ENCODE assay signal across 1 cellular context in genomic region chr4:168540086-168540864, GRCh38.
TF ChIP-seq lines count a peak whose summit lies in the region.

No MANE protein-coding gene starts in this region.

TF ChIP-seq in SK-N-SH, 30 proteins besides CTCF, POLR2A, EP300 and RAD21 (continued from another document):
- no peak for TF ChIP-seq USF1 (IDR thresholded peaks at IDR 0.05; ENCODE audit: borderline replicate concordance, low read depth)
- no peak for TF ChIP-seq GATA2 (CRISPR knock-in tag; IDR thresholded peaks at IDR 0.05)
- TF ChIP-seq, protein P1, sequence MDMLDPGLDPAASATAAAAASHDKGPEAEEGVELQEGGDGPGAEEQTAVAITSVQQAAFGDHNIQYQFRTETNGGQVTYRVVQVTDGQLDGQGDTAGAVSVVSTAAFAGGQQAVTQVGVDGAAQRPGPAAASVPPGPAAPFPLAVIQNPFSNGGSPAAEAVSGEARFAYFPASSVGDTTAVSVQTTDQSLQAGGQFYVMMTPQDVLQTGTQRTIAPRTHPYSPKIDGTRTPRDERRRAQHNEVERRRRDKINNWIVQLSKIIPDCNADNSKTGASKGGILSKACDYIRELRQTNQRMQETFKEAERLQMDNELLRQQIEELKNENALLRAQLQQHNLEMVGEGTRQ (IDR thresholded peaks at IDR 0.05; ENCODE audit: borderline replicate concordance, low read depth, low read length): no peak
- peak; percentile 53; the same call in 1 of the 2 replicates for TF ChIP-seq RXRA (IDR thresholded peaks at IDR 0.05; ENCODE audit: borderline replicate concordance, low read depth)
- TF ChIP-seq RCOR1 (IDR thresholded peaks at IDR 0.05; ENCODE audit: low read length): no peak
- no peak for TF ChIP-seq POLR2AphosphoS5 (IDR thresholded peaks at IDR 0.05; ENCODE audit: low read depth, low read length)
- TF ChIP-seq GABPA (IDR thresholded peaks at IDR 0.05; ENCODE audit: low read depth): no peak
- TF ChIP-seq CHD2 (IDR thresholded peaks at IDR 0.05; ENCODE audit: low read length, partially characterized antibody): no peak
- TF ChIP-seq EZH2phosphoT487 (IDR thresholded peaks at IDR 0.05; ENCODE audit: borderline replicate concordance, low read depth): no peak
- 0 out of 2 replicates have a peak, but pooled peaks have one; percentile 27 for TF ChIP-seq NFIC (IDR thresholded peaks at IDR 0.05; ENCODE audit: borderline replicate concordance)
- TF ChIP-seq SMC3 (IDR thresholded peaks at IDR 0.05; ENCODE audit: low read depth, low read length): no peak
- peak; percentile 81; the same call in 1 of the 2 replicates for TF ChIP-seq MEF2A (IDR thresholded peaks at IDR 0.05; ENCODE audit: borderline replicate concordance, low read depth)
- TF ChIP-seq IRF3 (IDR thresholded peaks at IDR 0.05; ENCODE audit: low read depth, low read length): no peak
- no peak for TF ChIP-seq ELF1 (IDR thresholded peaks at IDR 0.05)
- TF ChIP-seq MAX (IDR thresholded peaks at IDR 0.05; ENCODE audit: low read depth): peak; percentile 42; the same call in 1 of the 2 replicates
- peak; percentile 83 for TF ChIP-seq PBX3 (IDR thresholded peaks at IDR 0.05)
- TF ChIP-seq RFX5 (IDR thresholded peaks at IDR 0.05; ENCODE audit: low read length): no peak
- no peak for TF ChIP-seq SIN3A (IDR thresholded peaks at IDR 0.05; ENCODE audit: borderline replicate concordance, low read depth, low read length)
- no peak for TF ChIP-seq TAF1 (IDR thresholded peaks at IDR 0.05; ENCODE audit: borderline replicate concordance, low read depth, low read length)
- TF ChIP-seq MXI1 (IDR thresholded peaks at IDR 0.05; ENCODE audit: low read depth, low read length): no peak
- TF ChIP-seq, protein P2, sequence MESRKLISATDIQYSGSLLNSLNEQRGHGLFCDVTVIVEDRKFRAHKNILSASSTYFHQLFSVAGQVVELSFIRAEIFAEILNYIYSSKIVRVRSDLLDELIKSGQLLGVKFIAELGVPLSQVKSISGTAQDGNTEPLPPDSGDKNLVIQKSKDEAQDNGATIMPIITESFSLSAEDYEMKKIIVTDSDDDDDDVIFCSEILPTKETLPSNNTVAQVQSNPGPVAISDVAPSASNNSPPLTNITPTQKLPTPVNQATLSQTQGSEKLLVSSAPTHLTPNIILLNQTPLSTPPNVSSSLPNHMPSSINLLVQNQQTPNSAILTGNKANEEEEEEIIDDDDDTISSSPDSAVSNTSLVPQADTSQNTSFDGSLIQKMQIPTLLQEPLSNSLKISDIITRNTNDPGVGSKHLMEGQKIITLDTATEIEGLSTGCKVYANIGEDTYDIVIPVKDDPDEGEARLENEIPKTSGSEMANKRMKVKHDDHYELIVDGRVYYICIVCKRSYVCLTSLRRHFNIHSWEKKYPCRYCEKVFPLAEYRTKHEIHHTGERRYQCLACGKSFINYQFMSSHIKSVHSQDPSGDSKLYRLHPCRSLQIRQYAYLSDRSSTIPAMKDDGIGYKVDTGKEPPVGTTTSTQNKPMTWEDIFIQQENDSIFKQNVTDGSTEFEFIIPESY (IDR thresholded peaks at IDR 0.05; ENCODE audit: borderline replicate concordance, low read depth): no peak
- TF ChIP-seq NRF1 (IDR thresholded peaks at IDR 0.05; ENCODE audit: low read depth, low read length): no peak
- peak; percentile 40; the same call in 1 of the 2 replicates for TF ChIP-seq TEAD4 (IDR thresholded peaks at IDR 0.05; ENCODE audit: borderline replicate concordance, insufficient read depth)
- TF ChIP-seq TCF12 (IDR thresholded peaks at IDR 0.05): peak; percentile 69
- no peak for TF ChIP-seq FOXM1 (IDR thresholded peaks at IDR 0.05; ENCODE audit: low read depth)
- TF ChIP-seq FOSL2 (IDR thresholded peaks at IDR 0.05; ENCODE audit: borderline replicate concordance, low read depth): peak; percentile 74
